Comparison of ENCODE assay signal across 11 cellular contexts in genomic region chr5:61907995-61908394, GRCh38.
"Had no signal": no experiment of that assay in that cellular context is flagged by ENCODE, and none has a peak within 500 bp of the region (broad histone marks: within the 10 kb centered on the region; RNA-seq: fewer than 3 reads in every experiment).

No MANE protein-coding gene starts in this region.

- H3K4me2 ChIP-seq: GM23338 had no signal

- H3K36me3 ChIP-seq: HAP-1 had no signal

- H3K27ac ChIP-seq: GM23248 had no signal

- H3K27ac Mint-ChIP-seq: GM23338, H9, HFFc6 had no signal

- FAIRE-seq: H1, H54 had no signal

- H3K4me3 Mint-ChIP-seq: GM23338, H9, HFFc6 had no signal

- H3K9ac ChIP-seq: GM23248 had no signal

- H3K4me1 Mint-ChIP-seq: GM23338 had no signal

- DNase-seq: GM23248, GOT3, H7, H9, HCEC 1CT, HFFc6 had no signal

- H2AFZ ChIP-seq: GM23248, GM23338 had no signal

- ATAC-seq: GM23338, HCT116 had no signal

- H3K4me3 ChIP-seq: GM23248, GM23338, HAP-1 had no signal
